In genomic region chr10:114955984-114956383, GRCh38 we compare ENCODE assay signal across 1 cellular context.
TF ChIP-seq lines count a peak whose summit lies in the region.

No MANE protein-coding gene starts in this region.

TF ChIP-seq in GM12878, 131 proteins besides CTCF, POLR2A, EP300 and RAD21:
- TF ChIP-seq IRF5 (IDR thresholded peaks at IDR 0.05; ENCODE audit: borderline replicate concordance): no peak
- no peak for TF ChIP-seq ZBTB40 (IDR thresholded peaks at IDR 0.05; ENCODE audit: borderline replicate concordance)
- no peak for TF ChIP-seq SIX5 (IDR thresholded peaks at IDR 0.05; ENCODE audit: low read depth, low read length, severe bottlenecking)
- TF ChIP-seq NFIC (IDR thresholded peaks at IDR 0.05; ENCODE audit: low read depth, low read length): no peak
- TF ChIP-seq ZNF207 (IDR thresholded peaks at IDR 0.05; ENCODE audit: borderline replicate concordance): no peak
- no peak for TF ChIP-seq CHD4 (IDR thresholded peaks at IDR 0.05)
- TF ChIP-seq ZNF592 (IDR thresholded peaks at IDR 0.05): no peak
- TF ChIP-seq FOXK2 (IDR thresholded peaks at IDR 0.05): no peak
- TF ChIP-seq RCOR1 (conservative IDR thresholded peaks at IDR 0.05; ENCODE audit: low read depth, low read length): no peak
- TF ChIP-seq STAT3 (IDR thresholded peaks at IDR 0.05; ENCODE audit: low read depth, low read length): no peak
- no peak for TF ChIP-seq JUNB (IDR thresholded peaks at IDR 0.05)
- no peak for TF ChIP-seq NKRF (conservative IDR thresholded peaks at IDR 0.05)
- no peak for TF ChIP-seq NR2F1 (conservative IDR thresholded peaks at IDR 0.05)
- no peak for TF ChIP-seq BCLAF1 (IDR thresholded peaks at IDR 0.05)
